12 cellular contexts compared by ENCODE assay signal in genomic region chr10:44306762-44307161, GRCh38.
A peak's percentile ranks its signal among the peaks of the same experiment; 100 is the strongest.
DNase-seq lines count a peak whose midpoint lies in the region; ATAC-seq, FAIRE-seq and TF ChIP-seq lines count a peak whose summit lies in the region.
"Had no signal": no experiment of that assay in that cellular context is flagged by ENCODE, and none has a peak within 500 bp of the region (broad histone marks: within the 10 kb centered on the region; RNA-seq: fewer than 3 reads in every experiment).

No MANE protein-coding gene starts in this region.

- H3K4me1 ChIP-seq in HEK293 (ENCODE audit: control insufficient read depth, insufficient read depth, low read length) = peaks cover under 1% of the 10 kb centered on the region; the same call in 1 of the 2 replicates
- H3K4me1 ChIP-seq in kidney (ENCODE audit: control insufficient read depth in 1 of 2, insufficient read depth in 1 of 2, low read depth in 1 of 2, low read length in 2 of 2) = peaks cover 0 to 4% of the 10 kb centered on the region in 2 donors
- peaks cover 0 to 5% of the 10 kb centered on the region in 2 donors for H3K4me1 ChIP-seq in ascending aorta

- intact Hi-C loops in kidney (cut with DNase I) = no loop called here
- intact Hi-C loops in ascending aorta (cut with DNase I) = loop anchor here (5.0 to 10.0 kb wide), 2 partner anchors 339 to 668 kb away; partner anchors contain the start of gene DEPP1

- H3K27me3 ChIP-seq in ascending aorta = no peaks in the 10 kb centered on the region

- ATAC-seq in HG03354 (IDR thresholded peaks at IDR 0.05; ENCODE audit: poor library complexity, severe bottlenecking, unreplicated experiment) = no peak

- no peak for FAIRE-seq in kidney (lab: Jason Lieb, UNC)
- FAIRE-seq: GM19239 had no signal

- DNase-seq in SW480 (ENCODE audit: low spot score) (peak; percentile 6), kidney (no peak), putamen (ENCODE audit: low spot score) (no peak), ascending aorta (ENCODE audit: low spot score in 2 of 2) (no peak)
- no peak for DNase-seq in activated CD4-positive, alpha-beta T cell treated with anti-CD3 and anti-CD28 coated beads, Interleukin-2, amount 50 U/mL, for 48 hours
- DNase-seq: hypothalamus, naive B cell, T-helper 2 cell had no signal

- TF ChIP-seq CTCF in C4-2B (conservative IDR thresholded peaks at IDR 0.05) (peak; percentile 45), HEK293 (tag by site-specific recombination; IDR thresholded peaks at IDR 0.05) (0 out of 2 replicates have a peak, but pooled peaks have one; percentile 18), kidney (IDR thresholded peaks at IDR 0.05; ENCODE audit: borderline replicate concordance, extremely low read depth, insufficient read depth) (peak; percentile 16), ascending aorta (IDR thresholded peaks at IDR 0.05) (peak in 1 of 3 experiments; percentile 11)

- CTCF ChIA-PET in HEK293 (lab: Yijun Ruan, JAX) = interaction anchor here (0.6 to 1.2 kb wide), 4 partner anchors 76 to 617 kb away, joined by 3 read pairs; no protein-coding TSS in a partner anchor

- H3K4me3 ChIP-seq in HEK293 (ENCODE audit: low read depth, low read length) (no peak overlapping the region), kidney (ENCODE audit: low read length in 2 of 2) (no peak overlapping the region), ascending aorta (no peak overlapping the region)

- no peak overlapping the region for H3K9ac ChIP-seq in kidney (ENCODE audit: low read length in 2 of 2)

- H3K36me3 ChIP-seq in HEK293 (ENCODE audit: control insufficient read depth in 2 of 2, insufficient read depth in 1 of 2, low read length in 2 of 2) = no peaks in the 10 kb centered on the region
- H3K36me3 ChIP-seq in kidney (ENCODE audit: control insufficient read depth in 1 of 2, insufficient read depth in 2 of 2, low read length in 2 of 2) = no peaks in the 10 kb centered on the region
- H3K36me3 ChIP-seq in ascending aorta = no peaks in the 10 kb centered on the region

- POLR2A ChIA-PET in HEK293 (lab: Yijun Ruan, JAX) = no interaction called here

- H3K27ac ChIP-seq in C4-2B (no peak overlapping the region), HEK293 (ENCODE audit: extremely low read depth, low read depth, low read length) (no peak overlapping the region), kidney (ENCODE audit: low read depth in 2 of 2, low read length in 2 of 2) (no peak overlapping the region), ascending aorta (no peak overlapping the region)

- no peaks in the 10 kb centered on the region for H3K9me3 ChIP-seq in HEK293 (ENCODE audit: control insufficient read depth, insufficient read depth, low read depth, low read length)
- no peaks in the 10 kb centered on the region for H3K9me3 ChIP-seq in kidney (ENCODE audit: control insufficient read depth in 1 of 2, low read length in 2 of 2)
- no peaks in the 10 kb centered on the region for H3K9me3 ChIP-seq in ascending aorta

TF ChIP-seq in HEK293, 187 proteins besides CTCF, POLR2A, EP300 and RAD21:
- no peak for TF ChIP-seq ZNF785 (tag by site-specific recombination; IDR thresholded peaks at IDR 0.05)
- TF ChIP-seq ZBTB8A (tag by site-specific recombination; IDR thresholded peaks at IDR 0.05) = peak; percentile 46; the same call in 1 of the 2 replicates
- peak; percentile 46 for TF ChIP-seq ZNF654 (tag by site-specific recombination; IDR thresholded peaks at IDR 0.05; ENCODE audit: low read depth)
